20 cellular contexts compared by ENCODE assay signal in genomic region chrX:118989886-118990285, GRCh38. TPM values are rescaled to one million over a fixed set of nuclear protein-coding genes. Genes with fewer than 3 reads are reported as not detected.
DNase-seq lines count a peak whose midpoint lies in the region; ATAC-seq and TF ChIP-seq lines count a peak whose summit lies in the region.
"Had no signal": no experiment of that assay in that cellular context is flagged by ENCODE, and none has a peak within 500 bp of the region (broad histone marks: within the 10 kb centered on the region; RNA-seq: fewer than 3 reads in every experiment).

No MANE protein-coding gene starts in this region.

- H3K4me2 ChIP-seq in BLaER1 = peak overlapping the region; percentile 64; the same call in 1 of the 2 replicates
- no peak overlapping the region for H3K4me2 ChIP-seq in IMR-90 (ENCODE audit: low read depth, low read length)

- peaks cover 21% of the 10 kb centered on the region for H3K4me1 Mint-ChIP-seq in WTC11

- no peak overlapping the region for H3K9ac ChIP-seq in BLaER1
- H3K9ac ChIP-seq in IMR-90 (ENCODE audit: low read depth, low read length) = no peak overlapping the region
- H3K9ac ChIP-seq: GM23248 had no signal

- H3K9me1 ChIP-seq in IMR-90 (ENCODE audit: insufficient read depth, low read length) = no peaks in the 10 kb centered on the region

- no peaks in the 10 kb centered on the region for H3K9me3 Mint-ChIP-seq in WTC11

- no peak overlapping the region for H2BK120ac ChIP-seq in IMR-90 (ENCODE audit: low read depth, low read length)

- no peak for TF ChIP-seq CTCF in IMR-90 (conservative IDR thresholded peaks at IDR 0.05; ENCODE audit: low read depth, low read length)
- no peak for TF ChIP-seq CTCF in psoas muscle (IDR thresholded peaks at IDR 0.05)
- no peak for TF ChIP-seq CTCF in WTC11 (IDR thresholded peaks at IDR 0.05)

- H3K4me3 Mint-ChIP-seq in WTC11 = no peak overlapping the region
- H3K4me3 Mint-ChIP-seq: B cell; CD4-positive, alpha-beta memory T cell; H9 had no signal

- H4K20me1 ChIP-seq in BLaER1 = 0 out of 2 replicates have a peak, but pooled peaks cover 5% of the 10 kb centered on the region
- no peaks in the 10 kb centered on the region for H4K20me1 ChIP-seq in IMR-90 (ENCODE audit: insufficient read depth, low read length)

- TF ChIP-seq POLR2A in IMR-90 (IDR thresholded peaks at IDR 0.05; ENCODE audit: low read depth, low read length) = no peak

- H2BK20ac ChIP-seq in IMR-90 (ENCODE audit: low read depth, low read length) = no peak overlapping the region

- H3K27me3 Mint-ChIP-seq in WTC11 (ENCODE audit: low read depth) = peaks cover 46% of the 10 kb centered on the region
- H3K27me3 Mint-ChIP-seq: B cell; CD4-positive, alpha-beta memory T cell had no signal

- H3K27me3 ChIP-seq in BLaER1 (no peaks in the 10 kb centered on the region), IMR-90 (ENCODE audit: control insufficient read depth, insufficient read depth, low read length) (peaks cover 7% of the 10 kb centered on the region), psoas muscle (ENCODE audit: insufficient read depth in 3 of 3, low read length in 2 of 3) (no peaks in the 10 kb centered on the region), aorta (ENCODE audit: control insufficient read depth in 1 of 2, insufficient read depth in 2 of 2, low read length in 1 of 2) (no peaks in the 10 kb centered on the region)

- H3K27ac ChIP-seq in BLaER1 (no peak overlapping the region), IMR-90 (ENCODE audit: insufficient read depth, low read length) (no peak overlapping the region), psoas muscle (peak overlapping the region; percentile 19), aorta (ENCODE audit: low read depth in 1 of 2, low read length in 2 of 2) (no peak overlapping the region)
- H3K27ac ChIP-seq: 22Rv1, GM23248 had no signal

- no peaks in the 10 kb centered on the region for H3K79me1 ChIP-seq in IMR-90 (ENCODE audit: low read depth in 1 of 2, low read length in 2 of 2)

- no TSS peak for BruUV-seq in IMR-90 (replicated peaks; lab: Mats Ljungman, UMichigan)

- POLR2A ChIA-PET in IMR-90 (lab: Charles Lee; ENCODE audit: unreplicated experiment) (no interaction called here), WTC11 (lab: Charles Lee) (no interaction called here)

- no peak for TF ChIP-seq RAD21 in IMR-90 (IDR thresholded peaks at IDR 0.05; ENCODE audit: low read length)

- peaks cover 82% of the 10 kb centered on the region for H3K36me3 ChIP-seq in BLaER1
- H3K36me3 ChIP-seq in IMR-90 (ENCODE audit: control insufficient read depth, insufficient read depth, low read length) = no peaks in the 10 kb centered on the region
- H3K36me3 ChIP-seq in psoas muscle (ENCODE audit: insufficient read depth in 1 of 2, low read depth in 1 of 2) = peaks cover 13 to 72% of the 10 kb centered on the region in 2 donors
- peaks cover 2 to 4% of the 10 kb centered on the region in 2 donors for H3K36me3 ChIP-seq in aorta (ENCODE audit: control insufficient read depth in 1 of 2, insufficient read depth in 2 of 2, low read length in 1 of 2)

- peaks cover 8% of the 10 kb centered on the region; the same call in 1 of the 2 replicates for H3K9me3 ChIP-seq in BLaER1
- no peaks in the 10 kb centered on the region for H3K9me3 ChIP-seq in IMR-90 (ENCODE audit: control insufficient read depth, insufficient read depth, low read length)
- no peaks in the 10 kb centered on the region for H3K9me3 ChIP-seq in psoas muscle
- no peaks in the 10 kb centered on the region for H3K9me3 ChIP-seq in aorta (ENCODE audit: control insufficient read depth, low read length)

- dilution Hi-C loops in IMR-90 (cut with HindIII; ENCODE audit: low sequenced_read_pairs, unreplicated experiment) = no loop called here

- H3K56ac ChIP-seq in IMR-90 (ENCODE audit: extremely low read depth, insufficient read depth, low read length) = no peak overlapping the region

- no peak overlapping the region for H3K23ac ChIP-seq in IMR-90 (ENCODE audit: low read depth, low read length)

- no peak overlapping the region for H3K14ac ChIP-seq in IMR-90 (replicated peaks; ENCODE audit: low read depth, low read length)

- no peak overlapping the region for H2AK9ac ChIP-seq in IMR-90 (replicated peaks; ENCODE audit: low read depth, low read length, poor library complexity)

- peak overlapping the region; percentile 43 for H2AFZ ChIP-seq in IMR-90 (replicated peaks; ENCODE audit: low read length, poor library complexity)
- H2AFZ ChIP-seq: GM23248 had no signal

- no peak overlapping the region for H3K18ac ChIP-seq in IMR-90 (ENCODE audit: low read depth, low read length)

- H3K4me3 ChIP-seq in BLaER1 (no peak overlapping the region), IMR-90 (ENCODE audit: insufficient read depth, low read depth, low read length) (no peak overlapping the region), psoas muscle (no peak overlapping the region), aorta (ENCODE audit: low read length in 2 of 2) (no peak overlapping the region)
- H3K4me3 ChIP-seq: GM23248 had no signal

- H2BK5ac ChIP-seq in IMR-90 (ENCODE audit: low read depth, low read length, poor library complexity, severe bottlenecking) = no peak overlapping the region

- no peak overlapping the region for H4K8ac ChIP-seq in IMR-90 (ENCODE audit: low read depth in 2 of 2, low read length in 2 of 2)

- in situ Hi-C loops in IMR-90 (cut with MboI; ENCODE audit: low sequenced_read_pairs) = no loop called here

- H3K4ac ChIP-seq in IMR-90 (ENCODE audit: low read depth, low read length) = no peak overlapping the region

- H4K5ac ChIP-seq in IMR-90 (ENCODE audit: low read depth, low read length) = no peak overlapping the region

- H3K4me1 ChIP-seq in BLaER1 = peaks cover 35% of the 10 kb centered on the region
- no peaks in the 10 kb centered on the region for H3K4me1 ChIP-seq in IMR-90 (ENCODE audit: control insufficient read depth, insufficient read depth, low read length)
- H3K4me1 ChIP-seq in psoas muscle = no peaks in the 10 kb centered on the region
- no peaks in the 10 kb centered on the region for H3K4me1 ChIP-seq in aorta (ENCODE audit: control insufficient read depth in 1 of 2, insufficient read depth in 2 of 2, low read length in 2 of 2)

- no peak overlapping the region for H4K91ac ChIP-seq in IMR-90 (ENCODE audit: insufficient read depth, low read depth, low read length)

- H2AK5ac ChIP-seq in IMR-90 (ENCODE audit: low read depth, low read length) = no peak overlapping the region

- no CpG with 5 or more reads among the region's 1 CpG for WGBS in IMR-90 (ENCODE audit: extremely low coverage in 2 of 2, insufficient read length in 1 of 2), 2 experiments
- WGBS in psoas muscle, 3 donors = 24 to 45% (median 35%) methylated on average over 1 of the region's 1 CpG
- WGBS in aorta, 2 donors = 80 to 88% methylated on average over 1 of the region's 1 CpG

- no peaks in the 10 kb centered on the region for H3K36me3 Mint-ChIP-seq in WTC11

- intact Hi-C loops in IMR-90 (cut with micrococcal nuclease) = no loop called here
- intact Hi-C loops in psoas muscle (cut with DNase I) = no loop called here
- intact Hi-C loops in aorta (cut with DNase I) = no loop called here

- no peak for DNase-seq in IMR-90
- DNase-seq in myocyte (ENCODE audit: low read depth) = peak; percentile 58
- DNase-seq in psoas muscle = no peak
- no peak for DNase-seq in NCI-H2029 treated with DMSO at 0.1 percent for 48 hours (lab: John Stamatoyannopoulos, UW)
- DNase-seq in WTC11 (ENCODE audit: low spot score) = no peak
- no peak for DNase-seq in aorta
- DNase-seq: C1 segment of cervical spinal cord; Calu3; CD4-positive, alpha-beta memory T cell; COR-L47; DMS153; DND-41; GM23248; H9 had no signal

- ATAC-seq in IMR-90 (ENCODE audit: low read depth) (no peak), psoas muscle (peak; percentile 21 to 78 (median 68)), WTC11 (no peak), aorta (ENCODE audit: low FRiP score) (no peak), HG02840 (IDR thresholded peaks at IDR 0.05; ENCODE audit: low FRiP score, unreplicated experiment) (no peak)
- ATAC-seq: HCT116 had no signal

- CTCF ChIA-PET in IMR-90 (lab: Yijun Ruan, JAX) (interaction anchor here (0.5 kb wide), 1 partner anchor 213 kb away, joined by 3 read pairs; no protein-coding TSS in a partner anchor), WTC11 (lab: Charles Lee) (interaction anchor here (1.2 kb wide), 1 partner anchor 15 kb away, joined by 4 read pairs; no protein-coding TSS in a partner anchor)

- no peak overlapping the region for H3K27ac Mint-ChIP-seq in WTC11
- H3K27ac Mint-ChIP-seq: B cell, H9 had no signal

- H2BK15ac ChIP-seq in IMR-90 (ENCODE audit: low read depth, low read length) = no peak overlapping the region

TF ChIP-seq in IMR-90, 13 proteins besides CTCF, POLR2A, EP300 and RAD21 (continues in another document):
- no peak for TF ChIP-seq CEBPB (IDR thresholded peaks at IDR 0.05; ENCODE audit: low read depth, low read length)
- no peak for TF ChIP-seq MAFK (IDR thresholded peaks at IDR 0.05; ENCODE audit: low read depth, low read length)
- TF ChIP-seq MXI1 (IDR thresholded peaks at IDR 0.05; ENCODE audit: borderline replicate concordance, low read depth, low read length) = no peak
- no peak for TF ChIP-seq MAZ (IDR thresholded peaks at IDR 0.05; ENCODE audit: borderline replicate concordance, low read depth, low read length)
- TF ChIP-seq NFE2L2 (IDR thresholded peaks at IDR 0.05; ENCODE audit: low read depth, low read length) = no peak
- TF ChIP-seq RFX5 (IDR thresholded peaks at IDR 0.05; ENCODE audit: low read depth, low read length) = no peak

TF ChIP-seq in WTC11, 78 proteins besides CTCF, POLR2A, EP300 and RAD21 (continues in another document):
- no peak for TF ChIP-seq JUN (CRISPR knock-in tag; IDR thresholded peaks at IDR 0.05)

RNA-seq across cellular contexts. Expression of gene LONRF3, which starts 15.5 kb away (rescaled TPM):
- total RNA-seq in IMR-90 (2012; rRNA removed) (not detected in 2 replicates), myocyte (1.5 and 1.8 TPM in 2 replicates), psoas muscle (10 to 100 TPM in 3 of 4 donors, 1 to 10 TPM in 1; 9.4 to 55.8 (median 27.3) TPM), WTC11 (2021) (0.09 to 0.18 TPM in 2 of 3 replicates, not detected in the other), aorta (1 to 10 TPM; 4.7 to 8.4 TPM)
- polyA plus RNA-seq in IMR-90 (2012; rRNA removed) (not detected in 2 replicates), psoas muscle (10 to 100 TPM in 2 of 3 donors, 1 to 10 TPM in 1; 8.4 to 20.2 (median 15.5) TPM), aorta (1 to 10 TPM; 2.8 to 3.7 TPM)
- polyA plus RNA-seq in IMR-90 (2012; cell fraction: cytosol; rRNA removed) = not detected in 2 replicates
- not detected in 2 replicates for polyA plus RNA-seq in IMR-90 (2012; cell fraction: nucleus; rRNA removed; ENCODE audit: low replicate concordance)
- 1.1 TPM for polyA plus RNA-seq in myocyte (2012)
- polyA plus RNA-seq: AG04450, GM23248 had no signal

Comparison
In these comparisons a context has a peak if more than half of its experiments do, and no peak if none do; other contexts are left out.
1. ATAC-seq: peak in psoas muscle (4 of 4); none in IMR-90 (single experiment), WTC11 (single experiment), aorta (single experiment) and HG02840 (single experiment).